Comparison of ENCODE assay signal across 9 cellular contexts in the genomic region with DNA sequence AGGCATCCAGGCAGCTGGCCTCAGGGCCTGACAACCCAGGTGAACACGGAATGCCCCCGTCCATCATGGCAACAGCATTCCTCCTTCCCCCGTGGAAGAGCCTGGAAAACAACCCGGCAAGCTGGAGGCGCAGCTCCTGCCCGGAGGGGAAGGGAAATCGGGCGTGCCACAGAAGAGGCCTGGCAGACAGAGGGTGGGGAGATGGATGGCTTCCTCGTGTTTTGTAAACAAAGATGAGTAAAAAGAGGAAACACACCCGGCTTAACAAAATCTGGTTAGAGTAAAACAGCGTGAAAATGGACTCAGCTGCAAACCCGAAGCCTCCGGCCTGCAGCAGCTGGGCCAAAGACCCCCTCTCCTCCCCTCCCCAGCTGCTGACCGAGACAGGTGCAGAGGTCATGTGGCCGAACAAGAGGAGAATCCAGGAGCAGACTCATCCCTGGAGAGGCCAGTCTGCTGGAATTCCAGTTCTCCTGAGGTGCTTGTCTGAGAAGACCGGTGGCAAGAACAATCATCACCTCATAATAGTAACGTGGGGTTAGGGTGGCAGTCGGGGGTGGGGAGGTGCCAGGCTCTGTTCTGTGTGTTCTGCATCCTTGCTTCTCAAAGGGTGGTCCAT. TPM values are rescaled to one million over a fixed set of nuclear protein-coding genes. Genes with fewer than 3 reads are reported as not detected.
DNase-seq lines count a peak whose midpoint lies in the region; ATAC-seq, FAIRE-seq and TF ChIP-seq lines count a peak whose summit lies in the region.
"Had no signal": no experiment of that assay in that cellular context is flagged by ENCODE, and none has a peak within 500 bp of the region (broad histone marks: within the 10 kb centered on the region; RNA-seq: fewer than 3 reads in every experiment).

No MANE protein-coding gene starts in this region.

- TF ChIP-seq POLR2A in GM12891 (IDR thresholded peaks at IDR 0.05; ENCODE audit: low read depth, low read length) (no peak), gastrocnemius medialis (IDR thresholded peaks at IDR 0.05) (no peak)

- H3K27me3 ChIP-seq in foreskin keratinocyte, result no peaks in the 10 kb centered on the region
- no peaks in the 10 kb centered on the region for H3K27me3 ChIP-seq in gastrocnemius medialis

- no peaks in the 10 kb centered on the region for H3K36me3 ChIP-seq in gastrocnemius medialis

- H3K4me3 ChIP-seq in gastrocnemius medialis, result no peak overlapping the region

- H3K4me1 ChIP-seq in foreskin keratinocyte (peaks cover 6% of the 10 kb centered on the region), gastrocnemius medialis (peaks cover 72 to 76% of the 10 kb centered on the region in 2 donors)

- peak; percentile 72 for FAIRE-seq in GM12891 (lab: Jason Lieb, UNC)

- H3K27ac ChIP-seq in foreskin keratinocyte (no peak overlapping the region), gastrocnemius medialis (peak overlapping the region; percentile 77 to 90 (median 88))
- H3K27ac ChIP-seq: KMS-11 had no signal

- DNase-seq in GM12891 (ENCODE audit: insufficient read length, low spot score) (no peak), NOMO-1 treated with dmso at 0.1 percent for 144 hours (lab: John Stamatoyannopoulos, UW; ENCODE audit: unreplicated experiment) (peak; percentile 45), foreskin keratinocyte (no peak), gastrocnemius medialis (no peak), HuH-7.5 (ENCODE audit: low spot score) (no peak), NCI-H774 (lab: John Stamatoyannopoulos, UW) (no peak)

- H3K9me3 ChIP-seq in gastrocnemius medialis, result no peaks in the 10 kb centered on the region

- in situ Hi-C loops in gastrocnemius medialis (cut with MboI; ENCODE audit: low sequenced_read_pairs in 4 of 4), result no loop called here

- TF ChIP-seq CTCF in foreskin keratinocyte (conservative IDR thresholded peaks at IDR 0.05) (no peak), gastrocnemius medialis (IDR thresholded peaks at IDR 0.05 in 4 of 5, conservative IDR thresholded peaks at IDR 0.05 in 1 of 5) (no peak)

- ATAC-seq in foreskin keratinocyte (peak; percentile 44), gastrocnemius medialis (peak in 1 of 2 donors; percentile 5), GM19455 (IDR thresholded peaks at IDR 0.05; ENCODE audit: unreplicated experiment) (no peak), HG03460 (IDR thresholded peaks at IDR 0.05; ENCODE audit: unreplicated experiment) (no peak)

- intact Hi-C loops in gastrocnemius medialis (cut with DNase I; ENCODE audit: low total_unique reads), result no loop called here

TF ChIP-seq in GM12891, 5 proteins besides CTCF, POLR2A, EP300 and RAD21:
- TF ChIP-seq POLR2AphosphoS5 (IDR thresholded peaks at IDR 0.05; ENCODE audit: low read depth, low read length), result no peak
- no peak for TF ChIP-seq PAX5 (IDR thresholded peaks at IDR 0.05; ENCODE audit: insufficient read depth, low read length, severe bottlenecking)
- TF ChIP-seq TAF1 (IDR thresholded peaks at IDR 0.05; ENCODE audit: low read depth, low read length), result no peak
- TF ChIP-seq POU2F2 (IDR thresholded peaks at IDR 0.05; ENCODE audit: low read depth, low read length), result no peak
- no peak for TF ChIP-seq SPI1 (IDR thresholded peaks at IDR 0.05; ENCODE audit: low read depth, low read length)
TF ChIP-seq in GM12891: peak in this region for 0.

RNA-seq across cellular contexts. Expression of gene BMF, which starts 15.3 kb away (rescaled TPM):
- 17.7 TPM for polyA plus RNA-seq in GM12891 (2012; ENCODE audit: low read depth, missing spikeins)
- total RNA-seq in foreskin keratinocyte (0.07 and 0.34 TPM in 2 replicates), gastrocnemius medialis (10 to 100 TPM in 1 of 4 donors, 1 to 10 TPM in 2, under 1 TPM in 1; 0.82 to 11.6 (median 3.2) TPM)
- polyA plus RNA-seq in foreskin keratinocyte, result 0.07 and 0.22 TPM in 2 replicates

RNA-seq across cellular contexts. Expression of gene SRP14, which starts 54.4 kb away (rescaled TPM):
- 340 TPM for polyA plus RNA-seq in GM12891 (2012; ENCODE audit: low read depth, missing spikeins)
- total RNA-seq in foreskin keratinocyte, result 136 and 141 TPM in 2 replicates
- 403 and 413 TPM in 2 replicates for polyA plus RNA-seq in foreskin keratinocyte
- total RNA-seq in gastrocnemius medialis, result 100 to 1,000 TPM; 180 to 244 (median 208) TPM
